In genomic region chr11:128544625-128545024, GRCh38 we compare ENCODE assay signal across 8 cellular contexts. TPM values are rescaled to one million over a fixed set of nuclear protein-coding genes. Genes with fewer than 3 reads are reported as not detected.
A peak's percentile ranks its signal among the peaks of the same experiment; 100 is the strongest.
DNase-seq lines count a peak whose midpoint lies in the region; ATAC-seq and TF ChIP-seq lines count a peak whose summit lies in the region.

No MANE protein-coding gene starts in this region.

- H3K27ac ChIP-seq in heart left ventricle (peak overlapping the region; percentile 10 to 64 (median 44)), SK-N-SH (ENCODE audit: low read depth in 2 of 2, low read length in 1 of 2) (no peak overlapping the region), transverse colon (peak overlapping the region; percentile 0 to 46 (median 42))

- no peaks in the 10 kb centered on the region for H4K20me1 ChIP-seq in SK-N-SH (ENCODE audit: insufficient read depth)

- H3K9ac ChIP-seq in SK-N-SH = no peak overlapping the region

- intact Hi-C loops in heart left ventricle (cut with DNase I) (loop anchor here in 3 of 10 donors (5.0 to 10.0 kb wide), 3 partner anchors 83 to 252 kb away; no protein-coding TSS in a partner anchor), Right ventricle myocardium superior (cut with DNase I) (no loop called here), left ventricle myocardium superior (cut with micrococcal nuclease) (no loop called here), transverse colon (cut with DNase I; ENCODE audit: low total_unique reads) (no loop called here)

- no peak for TF ChIP-seq POLR2A in heart left ventricle (IDR thresholded peaks at IDR 0.05)
- TF ChIP-seq POLR2A in transverse colon (IDR thresholded peaks at IDR 0.05) = no peak

- H3K4me3 ChIP-seq in heart left ventricle = no peak overlapping the region
- H3K4me3 ChIP-seq in SK-N-SH (ENCODE audit: low read depth in 2 of 2, low read length in 1 of 2) = no peak overlapping the region
- no peak overlapping the region for H3K4me3 ChIP-seq in transverse colon

- H3K9me3 ChIP-seq in heart left ventricle (no peaks in the 10 kb centered on the region), SK-N-SH (no peaks in the 10 kb centered on the region), transverse colon (no peaks in the 10 kb centered on the region)

- H3F3A ChIP-seq in SK-N-SH (replicated peaks; ENCODE audit: insufficient read depth) = no peaks in the 10 kb centered on the region

- TF ChIP-seq CTCF in heart left ventricle (IDR thresholded peaks at IDR 0.05) = no peak
- no peak for TF ChIP-seq CTCF in SK-N-SH (IDR thresholded peaks at IDR 0.05)
- TF ChIP-seq CTCF in transverse colon (IDR thresholded peaks at IDR 0.05) = no peak

- no peak overlapping the region for H3K4me2 ChIP-seq in SK-N-SH

- H3K36me3 ChIP-seq in heart left ventricle = peaks cover 0 to 3% (median 0%) of the 10 kb centered on the region in 9 donors
- no peaks in the 10 kb centered on the region for H3K36me3 ChIP-seq in SK-N-SH (replicated peaks in 1 of 2; ENCODE audit: control insufficient read depth in 1 of 2, insufficient read depth in 2 of 2, low read length in 1 of 2)
- no peaks in the 10 kb centered on the region for H3K36me3 ChIP-seq in transverse colon

- in situ Hi-C loops in transverse colon (cut with MboI; ENCODE audit: low pct_ligation_motif_present in 1 of 4, low pct_unique_long_range_greater_than_20kb in 1 of 4, low sequenced_read_pairs in 3 of 4) = no loop called here

- no peak for TF ChIP-seq EP300 in SK-N-SH (IDR thresholded peaks at IDR 0.05; ENCODE audit: borderline replicate concordance in 1 of 2, low read depth in 1 of 2, low read length in 1 of 2)
- no peak for TF ChIP-seq EP300 in transverse colon (IDR thresholded peaks at IDR 0.05; ENCODE audit: low read depth)

- H3K4me1 ChIP-seq in heart left ventricle (peaks cover 0 to 74% (median 52%) of the 10 kb centered on the region in 12 donors), SK-N-SH (ENCODE audit: control insufficient read depth in 1 of 2, insufficient read depth in 2 of 2, low read depth in 1 of 2, low read length in 1 of 2) (no peaks in the 10 kb centered on the region; a peak in 1 of 4 replicates), transverse colon (peaks cover 13 to 34% (median 17%) of the 10 kb centered on the region in 4 donors)

- CTCF ChIA-PET in SK-N-SH (lab: Yijun Ruan, JAX) = interaction anchor here (0.7 to 1.4 kb wide), 3 partner anchors 10 to 372 kb away, joined by 4 to 6 read pairs (median 5); no protein-coding TSS in a partner anchor

- H2AFZ ChIP-seq in SK-N-SH (ENCODE audit: low read depth) = 0 out of 2 replicates have a peak overlapping the region, but pooled peaks have one; percentile 29

- H3K27me3 ChIP-seq in heart left ventricle (no peaks in the 10 kb centered on the region), SK-N-SH (ENCODE audit: insufficient read depth) (no peaks in the 10 kb centered on the region), transverse colon (no peaks in the 10 kb centered on the region)

- DNase-seq in heart left ventricle (no peak), Right ventricle myocardium superior (no peak), SK-N-SH (no peak), left ventricle myocardium superior (no peak), transverse colon (no peak), GOT3 (lab: John Stamatoyannopoulos, UW) (no peak), LoVo (ENCODE audit: low spot score) (no peak), D341Med (ENCODE audit: low spot score) (no peak)

- 21 to 39% (median 31%) methylated on average over 5 of the region's 5 CpGs for WGBS in heart left ventricle, 4 donors
- 61% methylated on average over 5 of the region's 5 CpGs for WGBS in SK-N-SH (ENCODE audit: low lambda C conversion rate)
- 10 to 16% methylated on average over 3 to 5 of the region's 5 CpGs for WGBS in transverse colon (ENCODE audit: low coverage in 1 of 2), 2 donors

- H3K79me2 ChIP-seq in SK-N-SH (ENCODE audit: insufficient read depth) = no peaks in the 10 kb centered on the region

- no peaks in the 10 kb centered on the region for H3K9me2 ChIP-seq in SK-N-SH

- POLR2A ChIA-PET in SK-N-SH (lab: Yijun Ruan, JAX) = interaction anchor here (1.2 kb wide), 1 partner anchor 72 kb away, joined by 3 read pairs; no protein-coding TSS in a partner anchor

- ATAC-seq in heart left ventricle (peak; percentile 21 to 52 (median 30)), Right ventricle myocardium superior (ENCODE audit: poor library complexity) (no peak), left ventricle myocardium superior (peak; percentile 17)

- no peak for TF ChIP-seq RAD21 in SK-N-SH (IDR thresholded peaks at IDR 0.05; ENCODE audit: low read length)

TF ChIP-seq in SK-N-SH, 30 proteins besides CTCF, POLR2A, EP300 and RAD21:
- TF ChIP-seq JUND (IDR thresholded peaks at IDR 0.05) (no peak), USF1 (IDR thresholded peaks at IDR 0.05; ENCODE audit: borderline replicate concordance, low read depth) (no peak), POLR2AphosphoS5 (IDR thresholded peaks at IDR 0.05; ENCODE audit: low read depth, low read length) (no peak), TAF1 (IDR thresholded peaks at IDR 0.05; ENCODE audit: borderline replicate concordance, low read depth, low read length) (no peak)

RNA-seq across cellular contexts. Expression of gene ETS1, which starts 42.7 kb away (rescaled TPM):
- 100 to 1,000 TPM in 1 of 9 donors, 10 to 100 TPM in 8; 39.3 to 101 (median 45.9) TPM for total RNA-seq in heart left ventricle
- polyA plus RNA-seq in heart left ventricle = 10 to 100 TPM; 18.4 to 37.0 TPM
- total RNA-seq in Right ventricle myocardium superior = 45.6 TPM
- 14.5 and 17.4 TPM in 2 replicates for polyA plus RNA-seq in SK-N-SH (2012; rRNA removed)
- 14.8 and 15.5 TPM in 2 replicates for polyA plus RNA-seq in SK-N-SH (2012; cell fraction: cytosol; rRNA removed)
- polyA plus RNA-seq in SK-N-SH (2012; cell fraction: nucleus; rRNA removed) = 11.9 and 17.6 TPM in 2 replicates
- 53.4 TPM for total RNA-seq in left ventricle myocardium superior
- 10 to 100 TPM; 23.6 to 56.7 (median 29.2) TPM for total RNA-seq in transverse colon

Comparison
In these comparisons a context has a peak if more than half of its experiments do, and no peak if none do; other contexts are left out.
1. H3K27ac ChIP-seq: peak in heart left ventricle (12 of 12) and transverse colon (4 of 4); none in SK-N-SH (0 of 2).